Comparison of ENCODE assay signal across 8 cellular contexts in genomic region chr3:14216257-14217048, GRCh38. TPM values are rescaled to one million over a fixed set of nuclear protein-coding genes. Genes with fewer than 3 reads are reported as not detected.
DNase-seq lines count a peak whose midpoint lies in the region; ATAC-seq, FAIRE-seq and TF ChIP-seq lines count a peak whose summit lies in the region.

No MANE protein-coding gene starts in this region.

- H3K9me3 Mint-ChIP-seq in astrocyte (ENCODE audit: unreplicated experiment), result peaks cover 4% of the 10 kb centered on the region

- H3K4me3 ChIP-seq in GM06990 (replicated peaks; ENCODE audit: low read depth, low read length), result peak overlapping the region; percentile 51
- peak overlapping the region; percentile 50 for H3K4me3 ChIP-seq in astrocyte (ENCODE audit: insufficient read depth, low read depth, low read length)

- H3K9ac ChIP-seq in astrocyte (ENCODE audit: low read length), result peak overlapping the region; percentile 36

- DNase-seq in GM06990 (ENCODE audit: extremely low read depth, insufficient read length) (peak; percentile 64), NCI-H446 treated with DMSO at 0.1 percent for 48 hours (lab: John Stamatoyannopoulos, UW) (peak; percentile 50), astrocyte (ENCODE audit: low read depth) (peak; percentile 78), inferior parietal cortex (ENCODE audit: extremely low spot score) (peak; percentile 81), UCSD-AML1 (lab: John Stamatoyannopoulos, UW; ENCODE audit: unreplicated experiment) (no peak), HUDEP-2 (lab: John Stamatoyannopoulos, UW; ENCODE audit: unreplicated experiment in 76 of 76) (no peak)
- DNase-seq in stimulated activated CD4-positive, alpha-beta T cell treated with anti-CD3 and anti-CD28 coated beads, Interleukin-15, amount 100 ng/mL, for 48 hours (ENCODE audit: low read depth in 2 of 2), result peak; percentile 20 to 27

- H3K36me3 Mint-ChIP-seq in astrocyte (ENCODE audit: low read depth, unreplicated experiment), result no peaks in the 10 kb centered on the region

- H3K9me3 ChIP-seq in astrocyte (ENCODE audit: insufficient read depth, low read depth, low read length), result no peaks in the 10 kb centered on the region

- H3K4me1 Mint-ChIP-seq in astrocyte (ENCODE audit: low read depth, unreplicated experiment), result peaks cover 2% of the 10 kb centered on the region

- no peaks in the 10 kb centered on the region for H4K20me1 ChIP-seq in astrocyte (ENCODE audit: insufficient read depth, low read length)

- H3K4me2 ChIP-seq in astrocyte (ENCODE audit: low read length), result peak overlapping the region; percentile 76

- TF ChIP-seq CTCF in GM06990 (IDR thresholded peaks at IDR 0.05; ENCODE audit: insufficient read depth, low read length, poor library complexity, severe bottlenecking) (peak; percentile 63), astrocyte (IDR thresholded peaks at IDR 0.05; ENCODE audit: insufficient read depth, low read depth, low read length) (peak; percentile 50)

- H2AFZ ChIP-seq in astrocyte (ENCODE audit: low read depth, low read length), result peak overlapping the region; percentile 85

- no peak overlapping the region for H3K27ac ChIP-seq in astrocyte (ENCODE audit: low read depth, low read length)

- H3K36me3 ChIP-seq in GM06990 (ENCODE audit: control insufficient read depth, insufficient read depth, low read length) (no peaks in the 10 kb centered on the region), astrocyte (ENCODE audit: insufficient read depth, low read length) (no peaks in the 10 kb centered on the region)

- no peak overlapping the region for H3K27ac Mint-ChIP-seq in astrocyte (ENCODE audit: unreplicated experiment)

- no peak for FAIRE-seq in astrocyte (lab: Jason Lieb, UNC)

- H3K27me3 Mint-ChIP-seq in astrocyte (ENCODE audit: low read depth, unreplicated experiment), result peaks cover 6% of the 10 kb centered on the region

- H3K4me3 Mint-ChIP-seq in astrocyte (ENCODE audit: unreplicated experiment), result no peak overlapping the region

- no peaks in the 10 kb centered on the region for H3K79me2 ChIP-seq in astrocyte (ENCODE audit: insufficient read depth, low read length)

- H3K27me3 ChIP-seq in GM06990 (replicated peaks; ENCODE audit: control insufficient read depth, insufficient read depth, low read length) (no peaks in the 10 kb centered on the region; the same call in 1 of the 2 replicates), astrocyte (ENCODE audit: insufficient read depth, low read length) (no peaks in the 10 kb centered on the region)

- H3K4me1 ChIP-seq in astrocyte (ENCODE audit: insufficient read depth, low read length), result peaks cover 11% of the 10 kb centered on the region

- no peak for ATAC-seq in GM21737 (IDR thresholded peaks at IDR 0.05; ENCODE audit: unreplicated experiment)

RNA-seq across cellular contexts. Expression of gene LSM3, which starts 37.8 kb away (rescaled TPM):
- total RNA-seq in astrocyte, result 8.4 and 9.5 TPM in 2 replicates

RNA-seq across cellular contexts. Expression of gene XPC, which starts 38.1 kb away (rescaled TPM):
- total RNA-seq in astrocyte, result 28.2 and 33.6 TPM in 2 replicates

Comparison
In these comparisons a context has a peak if more than half of its experiments do, and no peak if none do; other contexts are left out.
1. DNase-seq: peak in GM06990 (single experiment), NCI-H446 treated with DMSO at 0.1 percent for 48 hours (single experiment), astrocyte (single experiment), inferior parietal cortex (single experiment) and stimulated activated CD4-positive, alpha-beta T cell treated with anti-CD3 and anti-CD28 coated beads, Interleukin-15, amount 100 ng/mL, for 48 hours (2 of 2); none in UCSD-AML1 (single experiment) and HUDEP-2 (0 of 76).